1 cellular context compared by ENCODE assay signal in the genomic region with DNA sequence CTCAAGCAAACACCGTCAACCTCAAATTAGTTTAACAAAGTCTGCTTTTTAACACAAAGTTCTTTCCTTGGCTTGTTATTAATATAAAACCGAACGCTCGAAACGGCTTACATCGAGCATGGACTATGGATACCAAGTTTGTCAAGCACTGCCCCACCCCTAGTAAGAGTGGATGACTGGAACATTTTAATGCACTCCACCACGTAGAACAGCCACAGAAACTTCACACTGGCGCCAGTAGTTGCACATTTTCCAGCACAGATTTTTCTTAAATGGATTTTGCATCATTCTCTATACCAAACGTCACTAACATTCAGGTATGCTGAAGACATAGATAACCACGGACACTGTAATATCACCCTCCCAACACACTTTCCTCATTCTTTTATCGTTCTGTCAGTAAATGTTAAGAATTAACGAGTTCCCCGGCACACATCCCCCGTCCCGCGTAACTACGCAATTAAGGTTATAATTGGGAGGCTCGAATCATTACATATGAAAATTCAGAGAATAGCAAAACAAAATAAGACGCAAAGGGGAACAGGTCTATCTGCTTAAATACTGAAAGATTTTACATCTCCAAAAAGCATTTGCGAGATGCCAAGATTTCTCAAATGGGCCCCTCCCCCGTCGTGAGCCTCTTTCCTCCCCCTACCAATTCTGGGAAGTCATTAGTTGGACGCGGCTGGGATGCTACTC.
TF ChIP-seq lines count a peak whose summit lies in the region.

No MANE protein-coding gene starts in this region.

TF ChIP-seq in HEK293, 187 proteins besides CTCF, POLR2A, EP300 and RAD21 (continued from another document):
- TF ChIP-seq, protein P1, sequence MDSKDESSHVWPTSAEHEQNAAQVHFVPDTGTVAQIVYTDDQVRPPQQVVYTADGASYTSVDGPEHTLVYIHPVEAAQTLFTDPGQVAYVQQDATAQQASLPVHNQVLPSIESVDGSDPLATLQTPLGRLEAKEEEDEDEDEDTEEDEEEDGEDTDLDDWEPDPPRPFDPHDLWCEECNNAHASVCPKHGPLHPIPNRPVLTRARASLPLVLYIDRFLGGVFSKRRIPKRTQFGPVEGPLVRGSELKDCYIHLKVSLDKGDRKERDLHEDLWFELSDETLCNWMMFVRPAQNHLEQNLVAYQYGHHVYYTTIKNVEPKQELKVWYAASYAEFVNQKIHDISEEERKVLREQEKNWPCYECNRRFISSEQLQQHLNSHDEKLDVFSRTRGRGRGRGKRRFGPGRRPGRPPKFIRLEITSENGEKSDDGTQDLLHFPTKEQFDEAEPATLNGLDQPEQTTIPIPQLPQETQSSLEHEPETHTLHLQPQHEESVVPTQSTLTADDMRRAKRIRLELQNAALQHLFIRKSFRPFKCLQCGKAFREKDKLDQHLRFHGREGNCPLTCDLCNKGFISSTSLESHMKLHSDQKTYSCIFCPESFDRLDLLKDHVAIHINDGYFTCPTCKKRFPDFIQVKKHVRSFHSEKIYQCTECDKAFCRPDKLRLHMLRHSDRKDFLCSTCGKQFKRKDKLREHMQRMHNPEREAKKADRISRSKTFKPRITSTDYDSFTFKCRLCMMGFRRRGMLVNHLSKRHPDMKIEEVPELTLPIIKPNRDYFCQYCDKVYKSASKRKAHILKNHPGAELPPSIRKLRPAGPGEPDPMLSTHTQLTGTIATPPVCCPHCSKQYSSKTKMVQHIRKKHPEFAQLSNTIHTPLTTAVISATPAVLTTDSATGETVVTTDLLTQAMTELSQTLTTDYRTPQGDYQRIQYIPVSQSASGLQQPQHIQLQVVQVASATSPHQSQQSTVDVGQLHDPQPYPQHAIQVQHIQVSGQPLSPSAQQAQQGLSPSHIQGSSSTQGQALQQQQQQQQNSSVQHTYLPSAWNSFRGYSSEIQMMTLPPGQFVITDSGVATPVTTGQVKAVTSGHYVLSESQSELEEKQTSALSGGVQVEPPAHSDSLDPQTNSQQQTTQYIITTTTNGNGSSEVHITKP (tag by site-specific recombination; IDR thresholded peaks at IDR 0.05): peak; percentile 82
- TF ChIP-seq PRDM1 (tag by site-specific recombination; IDR thresholded peaks at IDR 0.05): 0 out of 2 replicates have a peak, but pooled peaks have one; percentile 4
- no peak for TF ChIP-seq MZF1 (tag by site-specific recombination; IDR thresholded peaks at IDR 0.05; ENCODE audit: borderline replicate concordance)
- TF ChIP-seq SP7 (tag by site-specific recombination; IDR thresholded peaks at IDR 0.05): 0 out of 2 replicates have a peak, but pooled peaks have one; percentile 26
- no peak for TF ChIP-seq WT1 (tag by site-specific recombination; IDR thresholded peaks at IDR 0.05)
- 0 out of 2 replicates have a peak, but pooled peaks have one; percentile 6 for TF ChIP-seq GFI1B (tag by site-specific recombination; IDR thresholded peaks at IDR 0.05)
- TF ChIP-seq ZNF600 (tag by site-specific recombination; IDR thresholded peaks at IDR 0.05): peak; percentile 56; the same call in 1 of the 2 replicates
- TF ChIP-seq ATF2 (tag by site-specific recombination; IDR thresholded peaks at IDR 0.05; ENCODE audit: low read depth): no peak
- no peak for TF ChIP-seq BCL6B (tag by site-specific recombination; IDR thresholded peaks at IDR 0.05)
- TF ChIP-seq ZNF629 (tag by site-specific recombination; IDR thresholded peaks at IDR 0.05): 0 out of 2 replicates have a peak, but pooled peaks have one; percentile 41
- no peak for TF ChIP-seq OVOL3 (tag by site-specific recombination; IDR thresholded peaks at IDR 0.05)
- TF ChIP-seq ZNF341 (tag by site-specific recombination; IDR thresholded peaks at IDR 0.05; ENCODE audit: low read depth): peak; percentile 57
- no peak for TF ChIP-seq ZNF202 (tag by site-specific recombination; IDR thresholded peaks at IDR 0.05; ENCODE audit: borderline replicate concordance)
- no peak for TF ChIP-seq MEIS1 (CRISPR knock-in tag; IDR thresholded peaks at IDR 0.05; ENCODE audit: borderline replicate concordance)
- peak; percentile 31; the same call in 1 of the 2 replicates for TF ChIP-seq IKZF3 (tag by site-specific recombination; IDR thresholded peaks at IDR 0.05)
